25 cellular contexts compared by ENCODE assay signal in genomic region chr4:31283689-31284088, GRCh38.
"Had no signal": no experiment of that assay in that cellular context is flagged by ENCODE, and none has a peak within 500 bp of the region (broad histone marks: within the 10 kb centered on the region; RNA-seq: fewer than 3 reads in every experiment).

No MANE protein-coding gene starts in this region.

- H3K4me3 ChIP-seq: ascending aorta, cardiac muscle cell, MG63, SJCRH30, SK-N-MC had no signal

- H3K36me3 ChIP-seq: ascending aorta, cardiac muscle cell, MG63, SJCRH30 had no signal

- H3K4me1 ChIP-seq: ascending aorta, SJCRH30 had no signal

- H3K27ac ChIP-seq: ascending aorta, cardiac muscle cell, SJCRH30, SK-N-MC had no signal

- H3K27me3 ChIP-seq: ascending aorta, cardiac muscle cell, MG63, SJCRH30 had no signal

- DNase-seq: activated CD4-positive, alpha-beta T cell treated with anti-CD3 and anti-CD28 coated beads, Interleukin-2, amount 10 ng/mL, durations not matched to agents 24 days and 14 days; activated CD4-positive, alpha-beta T cell treated with anti-CD3 and anti-CD28 coated beads, Interleukin-2, amount 50 U/mL, for 4 hours; activated CD8-positive, alpha-beta T cell treated with anti-CD3 and anti-CD28 coated beads for 36 hours; activated effector memory CD4-positive, alpha-beta T cell treated with anti-CD3 and anti-CD28 coated beads, Interleukin-2, amount 50 U/mL, for 16 hours; activated naive CD4-positive, alpha-beta T cell; activated naive CD4-positive, alpha-beta T cell treated with anti-CD3 and anti-CD28 coated beads, Interleukin-2, amount 50 U/mL, for 16 hours; activated naive CD8-positive, alpha-beta T cell treated with anti-CD3 and anti-CD28 coated beads for 36 hours; activated T-cell treated with anti-CD3 and anti-CD28 coated beads, Interleukin-2, amount 50 U/mL, for 1 hour; activated T-cell treated with anti-CD3 and anti-CD28 coated beads, Interleukin-2, amount 50 U/mL, for 72 hours; amygdala; MG63; NCI-H1048; NCI-H1105 treated with DMSO at 0.1 percent for 48 hours; NCI-H1436 treated with DMSO at 0.1 percent for 48 hours; NCI-H1694 treated with DMSO at 0.1 percent for 48 hours; NCI-H2029; NCI-H345; NCI-H524 treated with DMSO at 0.1 percent for 48 hours; SHP77; SJCRH30 had no signal

- H3K9me3 ChIP-seq: ascending aorta, MG63, SJCRH30 had no signal

- ATAC-seq: activated CD8-positive, alpha-beta T cell treated with anti-CD3 and anti-CD28 coated beads for 36 hours; activated T-cell treated with anti-CD3 and anti-CD28 coated beads, Interleukin-2, amount 50 U/mL, for 72 hours; activated T-helper 17 cell treated with anti-CD3 and anti-CD28 coated beads, Interleukin-2, amount 50 U/mL, for 72 hours; Panc1 had no signal
